ENCODE assay signal across 8 cellular contexts in the genomic region with DNA sequence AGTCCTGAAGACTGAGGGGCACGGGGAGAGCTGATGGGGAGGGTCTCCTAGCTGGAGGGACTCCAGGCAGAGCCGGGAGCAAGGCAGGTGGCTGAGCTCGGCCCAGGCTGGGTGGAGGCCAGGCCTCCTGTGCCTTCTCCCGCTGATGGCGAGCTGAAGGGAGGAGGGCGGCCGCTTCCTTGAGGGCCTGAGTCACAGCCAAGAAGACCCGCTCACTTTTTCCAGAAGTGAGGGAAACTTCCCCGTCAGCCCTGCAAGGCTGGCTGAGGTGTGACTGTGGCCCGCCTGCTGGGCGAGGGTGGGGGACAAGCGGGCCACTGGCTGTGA. TPM values are rescaled to one million over a fixed set of nuclear protein-coding genes. Genes with fewer than 3 reads are reported as not detected.
DNase-seq lines count a peak whose midpoint lies in the region; ATAC-seq and TF ChIP-seq lines count a peak whose summit lies in the region.

No MANE protein-coding gene starts in this region.

- H3K9me3 ChIP-seq in NT2/D1 (ENCODE audit: insufficient read depth, low read length), result no peaks in the 10 kb centered on the region
- H3K9me3 ChIP-seq in muscle layer of duodenum (ENCODE audit: control insufficient read depth in 1 of 2, low read length in 2 of 2), result no peaks in the 10 kb centered on the region
- H3K9me3 ChIP-seq in suprapubic skin, result no peaks in the 10 kb centered on the region

- peaks cover 35% of the 10 kb centered on the region for H3K4me1 ChIP-seq in NT2/D1 (ENCODE audit: insufficient read depth, insufficient read length)
- H3K4me1 ChIP-seq in muscle layer of duodenum (ENCODE audit: control insufficient read depth in 1 of 2, insufficient read depth in 2 of 2, low read length in 2 of 2), result peaks cover 10 to 88% of the 10 kb centered on the region in 2 donors
- peaks cover 91% of the 10 kb centered on the region for H3K4me1 ChIP-seq in suprapubic skin

- TF ChIP-seq CTCF in Calu3 (IDR thresholded peaks at IDR 0.05; ENCODE audit: unreplicated experiment) (no peak), suprapubic skin (IDR thresholded peaks at IDR 0.05) (no peak), brain microvascular endothelial cell (IDR thresholded peaks at IDR 0.05; ENCODE audit: low read depth, low read length, missing control alignments) (no peak)

- no peaks in the 10 kb centered on the region for H3K36me3 ChIP-seq in NT2/D1 (ENCODE audit: insufficient read depth, insufficient read length, low read length)
- peaks cover 0 to under 1% of the 10 kb centered on the region in 2 donors for H3K36me3 ChIP-seq in muscle layer of duodenum (ENCODE audit: control insufficient read depth in 1 of 2, insufficient read depth in 2 of 2, low read length in 2 of 2)
- H3K36me3 ChIP-seq in suprapubic skin, result no peaks in the 10 kb centered on the region
- no peaks in the 10 kb centered on the region for H3K36me3 ChIP-seq in brain microvascular endothelial cell (replicated peaks)

- DNase-seq in Calu3 (peak; percentile 54), NT2/D1 (ENCODE audit: low read depth, low spot score) (no peak), cerebellum (ENCODE audit: low spot score) (peak; percentile 7), suprapubic skin (ENCODE audit: low spot score in 2 of 2) (no peak), brain microvascular endothelial cell (no peak)

- 10% methylated on average over 6 of the region's 12 CpGs for WGBS in suprapubic skin

- H3K27me3 Mint-ChIP-seq in Calu3 (ENCODE audit: unreplicated experiment), result no peaks in the 10 kb centered on the region

- H3K4me3 ChIP-seq in NT2/D1 (ENCODE audit: insufficient read length, low read depth) (peak overlapping the region; percentile 21), muscle layer of duodenum (ENCODE audit: low read depth in 1 of 2, low read length in 2 of 2) (peak overlapping the region; percentile 7 to 60), suprapubic skin (peak overlapping the region; percentile 70), brain microvascular endothelial cell (ENCODE audit: low read depth, low read length) (no peak overlapping the region)

- CTCF ChIA-PET in Calu3 (lab: Charles Lee), result interaction anchor here (1.2 kb wide), 1 partner anchor 26 kb away, joined by 5 read pairs; a partner anchor contains a TSS

- peak overlapping the region; percentile 82 for H3K9ac ChIP-seq in NT2/D1 (ENCODE audit: insufficient read length, low read depth)

- TF ChIP-seq POLR2A in suprapubic skin (IDR thresholded peaks at IDR 0.05), result no peak

- H3K27ac Mint-ChIP-seq in Calu3 (ENCODE audit: unreplicated experiment), result no peak overlapping the region

- peaks cover 40% of the 10 kb centered on the region for H3K36me3 Mint-ChIP-seq in Calu3 (ENCODE audit: insufficient read depth, unreplicated experiment)

- in situ Hi-C loops in brain microvascular endothelial cell (cut with HindIII; ENCODE audit: low pct_ligation_motif_present, low sequenced_read_pairs), result no loop called here

- intact Hi-C loops in Calu3 (cut with micrococcal nuclease; ENCODE audit: unreplicated experiment), result no loop called here

- H3K27ac ChIP-seq in muscle layer of duodenum (ENCODE audit: low read length), result peak overlapping the region; percentile 84
- peak overlapping the region; percentile 92 for H3K27ac ChIP-seq in suprapubic skin
- H3K27ac ChIP-seq in brain microvascular endothelial cell, result no peak overlapping the region

- H3K27me3 ChIP-seq in NT2/D1 (ENCODE audit: insufficient read depth, insufficient read length) (peaks cover 23% of the 10 kb centered on the region), muscle layer of duodenum (ENCODE audit: low read depth, low read length) (peaks cover 3% of the 10 kb centered on the region), suprapubic skin (no peaks in the 10 kb centered on the region), brain microvascular endothelial cell (replicated peaks) (no peaks in the 10 kb centered on the region)

- peaks cover 8% of the 10 kb centered on the region for H3K4me1 Mint-ChIP-seq in Calu3 (ENCODE audit: low read depth, unreplicated experiment)

- BruUV-seq in Calu3 (replicated peaks; lab: Mats Ljungman, UMichigan), result no TSS peak

- H3K4me3 Mint-ChIP-seq in Calu3 (ENCODE audit: low read depth, unreplicated experiment), result peak overlapping the region; percentile 50

- TF ChIP-seq EP300 in suprapubic skin (IDR thresholded peaks at IDR 0.05), result no peak

- ATAC-seq in HG02623 (IDR thresholded peaks at IDR 0.05; ENCODE audit: unreplicated experiment) (no peak), GM21737 (IDR thresholded peaks at IDR 0.05; ENCODE audit: unreplicated experiment) (no peak)

- H3K9me3 Mint-ChIP-seq in Calu3 (ENCODE audit: low read depth, unreplicated experiment), result no peaks in the 10 kb centered on the region

RNA-seq across cellular contexts. Expression of a gene that starts 1.7 kb away (rescaled TPM):
- total RNA-seq in Calu3 (2022) (78.7 and 78.9 TPM in 2 replicates), cerebellum (7.8 TPM), suprapubic skin (10 to 100 TPM; 14.5 to 27.6 (median 19.8) TPM)

RNA-seq across cellular contexts. Expression of a gene that starts 12.7 kb away (rescaled TPM):
- total RNA-seq in Calu3 (2022) (not detected in 2 replicates), cerebellum (1.1 TPM), suprapubic skin (10 to 100 TPM in 1 of 4 donors, 1 to 10 TPM in 3; 2.8 to 10.3 (median 5.9) TPM)

RNA-seq across cellular contexts. Expression of a gene that starts 15.7 kb away (rescaled TPM):
- total RNA-seq in Calu3 (2022), result 0.29 and 0.45 TPM in 2 replicates
- not detected for total RNA-seq in cerebellum
- 1 to 10 TPM in 2 of 4 donors, under 1 TPM in 2; 0.32 to 4.2 (median 1.2) TPM for total RNA-seq in suprapubic skin

RNA-seq across cellular contexts. Expression of a gene that starts 26.7 kb away (rescaled TPM):
- 81.2 and 99.1 TPM in 2 replicates for total RNA-seq in Calu3 (2022)
- total RNA-seq in cerebellum, result 31.9 TPM
- total RNA-seq in suprapubic skin, result 100 to 1,000 TPM in 3 of 4 donors, 10 to 100 TPM in 1; 93.6 to 119 (median 109) TPM

RNA-seq across cellular contexts. Expression of a gene that starts 34.6 kb away (rescaled TPM):
- total RNA-seq in Calu3 (2022) (166 and 172 TPM in 2 replicates), cerebellum (197 TPM), suprapubic skin (100 to 1,000 TPM; 136 to 599 (median 160) TPM)

Comparison
In these comparisons a context has a peak if more than half of its experiments do, and no peak if none do; other contexts are left out.
1. DNase-seq: peak in Calu3 (single experiment) and cerebellum (single experiment); none in NT2/D1 (single experiment), suprapubic skin (0 of 2) and brain microvascular endothelial cell (single experiment).